ENCODE assay signal across 8 cellular contexts in the genomic region with DNA sequence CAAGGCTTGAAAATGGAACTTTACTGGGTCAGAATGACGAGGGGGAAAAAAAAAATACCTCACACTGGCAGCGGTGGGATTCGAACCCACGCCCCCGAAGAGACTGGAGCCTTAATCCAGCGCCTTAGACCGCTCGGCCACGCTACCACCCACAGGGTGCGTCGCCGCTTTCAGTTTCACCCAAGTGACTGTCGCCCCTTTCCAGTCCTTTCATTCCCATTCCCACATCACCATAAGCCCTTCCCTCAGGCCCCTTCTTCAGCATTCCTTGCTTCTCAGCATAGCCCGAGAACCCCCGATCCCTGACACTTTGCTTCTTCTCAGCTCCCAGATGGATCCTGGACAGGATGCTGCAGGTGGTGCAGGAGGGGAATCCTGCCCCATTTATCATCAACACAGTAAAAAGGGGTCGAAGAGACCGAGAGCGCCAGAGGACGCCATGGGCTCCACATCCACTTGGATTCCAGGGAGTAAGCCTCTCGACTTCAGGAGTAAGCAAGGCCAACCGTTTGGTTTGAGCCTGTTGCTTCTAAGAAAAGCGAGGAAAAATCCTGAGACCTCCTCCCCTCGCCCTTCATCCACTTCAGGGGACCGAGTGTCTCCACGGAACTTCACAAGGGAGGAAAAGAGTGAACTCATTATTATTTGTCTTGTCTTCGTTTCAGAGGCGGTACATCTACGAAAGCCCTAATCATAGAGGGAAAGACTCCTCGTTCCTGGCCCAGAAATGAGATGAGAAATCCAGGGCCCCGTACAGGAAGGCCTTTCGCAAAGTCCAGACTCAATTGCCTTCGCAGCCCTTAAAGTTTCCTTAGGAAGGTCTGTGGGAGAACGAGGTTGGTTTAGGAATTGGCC. TPM values are rescaled to one million over a fixed set of nuclear protein-coding genes. Genes with fewer than 3 reads are reported as not detected.
A peak's percentile ranks its signal among the peaks of the same experiment; 100 is the strongest.
DNase-seq lines count a peak whose midpoint lies in the region; ATAC-seq and TF ChIP-seq lines count a peak whose summit lies in the region.

No MANE protein-coding gene starts in this region.

- TF ChIP-seq CTCF in CD8-positive, alpha-beta T cell (IDR thresholded peaks at IDR 0.05): no peak
- TF ChIP-seq CTCF in neutrophil (IDR thresholded peaks at IDR 0.05) (no peak), thoracic aorta (IDR thresholded peaks at IDR 0.05) (no peak)

- intact Hi-C loops in CD8-positive, alpha-beta T cell (cut with DNase I, micrococcal nuclease): loop anchor here (1.0 to 5.0 kb wide), 8 partner anchors 38 to 1796 kb away; a partner anchor contains a TSS

- peak; percentile 1 for ATAC-seq in CD8-positive, alpha-beta T cell
- no peak for ATAC-seq in thoracic aorta (ENCODE audit: insufficient number of reproducible peaks, low FRiP score, low read depth)

- no peaks in the 10 kb centered on the region for H3K27me3 Mint-ChIP-seq in CD8-positive, alpha-beta T cell (ENCODE audit: low read depth)
- H3K27me3 Mint-ChIP-seq in activated naive CD4-positive, alpha-beta T cell treated with anti-CD3 and anti-CD28 coated beads, Interleukin-2, amount 10 ng/mL, durations not matched to agents 7 days and 5 days: peaks cover 4% of the 10 kb centered on the region

- no peaks in the 10 kb centered on the region for H3K9me3 ChIP-seq in CD8-positive, alpha-beta T cell (ENCODE audit: low read length)
- H3K9me3 ChIP-seq in HUES64 (ENCODE audit: insufficient read depth, low read depth, low read length): no peaks in the 10 kb centered on the region
- no peaks in the 10 kb centered on the region for H3K9me3 ChIP-seq in neutrophil
- no peaks in the 10 kb centered on the region for H3K9me3 ChIP-seq in thoracic aorta

- WGBS in HUES64: 1% methylated on average over 32 of the region's 33 CpGs

- POLR2A ChIA-PET in CD8-positive, alpha-beta T cell (lab: Charles Lee): no interaction called here

- DNase-seq in CD8-positive, alpha-beta T cell: peak in 6 of 7 experiments; percentile 26 to 73 (median 48)
- DNase-seq in RPMI7951 (ENCODE audit: low read depth) (peak; percentile 80), globus pallidus (ENCODE audit: low spot score) (peak; percentile 75), thoracic aorta (ENCODE audit: low spot score) (no peak), cortex of kidney (lab: John Stamatoyannopoulos, UW) (no peak)
- DNase-seq in activated naive CD4-positive, alpha-beta T cell treated with anti-CD3 and anti-CD28 coated beads, Interleukin-2, amount 10 ng/mL, durations not matched to agents 7 days and 5 days: peak; percentile 64

- no peaks in the 10 kb centered on the region for H3K9me3 Mint-ChIP-seq in CD8-positive, alpha-beta T cell
- H3K9me3 Mint-ChIP-seq in activated naive CD4-positive, alpha-beta T cell treated with anti-CD3 and anti-CD28 coated beads, Interleukin-2, amount 10 ng/mL, durations not matched to agents 7 days and 5 days: no peaks in the 10 kb centered on the region

- H3K36me3 Mint-ChIP-seq in CD8-positive, alpha-beta T cell: peaks cover 8% of the 10 kb centered on the region
- no peaks in the 10 kb centered on the region for H3K36me3 Mint-ChIP-seq in activated naive CD4-positive, alpha-beta T cell treated with anti-CD3 and anti-CD28 coated beads, Interleukin-2, amount 10 ng/mL, durations not matched to agents 7 days and 5 days

- peak overlapping the region; percentile 64; the same call in 1 of the 2 replicates for H3K9ac ChIP-seq in HUES64 (ENCODE audit: low read depth, low read length)

- H3K4me3 Mint-ChIP-seq in CD8-positive, alpha-beta T cell: peak overlapping the region; percentile 84
- peak overlapping the region; percentile 70 for H3K4me3 Mint-ChIP-seq in activated naive CD4-positive, alpha-beta T cell treated with anti-CD3 and anti-CD28 coated beads, Interleukin-2, amount 10 ng/mL, durations not matched to agents 7 days and 5 days

- H3K4me1 ChIP-seq in CD8-positive, alpha-beta T cell (ENCODE audit: insufficient read depth, low read length): peaks cover 34% of the 10 kb centered on the region
- peaks cover 6% of the 10 kb centered on the region; the same call in 1 of the 2 replicates for H3K4me1 ChIP-seq in HUES64 (ENCODE audit: insufficient read depth, low read length)
- peaks cover 60 to 63% of the 10 kb centered on the region in 2 experiments for H3K4me1 ChIP-seq in neutrophil (ENCODE audit: control insufficient read depth in 1 of 2, insufficient read depth in 1 of 2, low read depth in 1 of 2, low read length in 1 of 2)
- H3K4me1 ChIP-seq in thoracic aorta (ENCODE audit: control insufficient read depth in 1 of 2, low read depth in 2 of 2): peaks cover 6 to 7% of the 10 kb centered on the region in 2 donors

- H3K27ac Mint-ChIP-seq in CD8-positive, alpha-beta T cell: peak overlapping the region; percentile 87
- peak overlapping the region; percentile 87 for H3K27ac Mint-ChIP-seq in activated naive CD4-positive, alpha-beta T cell treated with anti-CD3 and anti-CD28 coated beads, Interleukin-2, amount 10 ng/mL, durations not matched to agents 7 days and 5 days

- H3K4me3 ChIP-seq in CD8-positive, alpha-beta T cell (ENCODE audit: low read depth, low read length): peak overlapping the region; percentile 65
- H3K4me3 ChIP-seq in HUES64 (ENCODE audit: low read length) (peak overlapping the region; percentile 80), neutrophil (ENCODE audit: low read depth in 1 of 2, low read length in 1 of 2) (peak overlapping the region; percentile 45 to 54), thoracic aorta (peak overlapping the region; percentile 86)

- H3K4me1 Mint-ChIP-seq in CD8-positive, alpha-beta T cell (ENCODE audit: low read depth): peaks cover 43% of the 10 kb centered on the region
- H3K4me1 Mint-ChIP-seq in activated naive CD4-positive, alpha-beta T cell treated with anti-CD3 and anti-CD28 coated beads, Interleukin-2, amount 10 ng/mL, durations not matched to agents 7 days and 5 days: peaks cover 52% of the 10 kb centered on the region

- CTCF ChIA-PET in CD8-positive, alpha-beta T cell (lab: Charles Lee): no interaction called here
- CTCF ChIA-PET in activated naive CD4-positive, alpha-beta T cell treated with anti-CD3 and anti-CD28 coated beads, Interleukin-2, amount 10 ng/mL, durations not matched to agents 7 days and 5 days (lab: Charles Lee): interaction anchor here (1.2 kb wide), 1 partner anchor 42 kb away, joined by 3 read pairs; no protein-coding TSS in a partner anchor

- H3K36me3 ChIP-seq in CD8-positive, alpha-beta T cell (ENCODE audit: insufficient read depth, low read length): no peaks in the 10 kb centered on the region
- H3K36me3 ChIP-seq in HUES64 (ENCODE audit: insufficient read depth, low read length) (no peaks in the 10 kb centered on the region), neutrophil (no peaks in the 10 kb centered on the region), thoracic aorta (no peaks in the 10 kb centered on the region)

- no peaks in the 10 kb centered on the region for H3K27me3 ChIP-seq in CD8-positive, alpha-beta T cell (ENCODE audit: insufficient read depth, low read length)
- H3K27me3 ChIP-seq in HUES64 (ENCODE audit: insufficient read depth, low read length): no peaks in the 10 kb centered on the region
- no peaks in the 10 kb centered on the region for H3K27me3 ChIP-seq in neutrophil
- H3K27me3 ChIP-seq in thoracic aorta (replicated peaks; ENCODE audit: insufficient read depth): no peaks in the 10 kb centered on the region

- H3K27ac ChIP-seq in CD8-positive, alpha-beta T cell (ENCODE audit: low read depth, low read length): peak overlapping the region; percentile 51
- H3K27ac ChIP-seq in HUES64 (ENCODE audit: low read depth, low read length) (no peak overlapping the region), neutrophil (peak overlapping the region; percentile 62), thoracic aorta (peak overlapping the region; percentile 78 to 84)

RNA-seq across cellular contexts. Expression of a gene that starts 20.0 kb away (rescaled TPM):
- 1 to 10 TPM; 7.8 to 9.4 TPM for total RNA-seq in CD8-positive, alpha-beta T cell
- polyA plus RNA-seq in HUES64 (2013, experiment 1 of 2): 53.2 TPM
- polyA plus RNA-seq in HUES64 (2013, experiment 2 of 2): 44.4 TPM
- total RNA-seq in RPMI7951 (2014; rRNA removed; shearing (Covaris generic)): 47.3 and 62.2 TPM in 2 replicates
- total RNA-seq in thoracic aorta: 10 to 100 TPM; 61.9 to 86.2 TPM

Comparison
In these comparisons a context has a peak if more than half of its experiments do, and no peak if none do; other contexts are left out.
1. DNase-seq: peak in CD8-positive, alpha-beta T cell (6 of 7), RPMI7951 (single experiment), activated naive CD4-positive, alpha-beta T cell treated with anti-CD3 and anti-CD28 coated beads, Interleukin-2, amount 10 ng/mL, durations not matched to agents 7 days and 5 days (single experiment) and globus pallidus (single experiment); none in thoracic aorta (single experiment) and cortex of kidney (single experiment).
2. Peak in every context shown above with its lines, with median percentiles within 50 percentile points of each other: H3K4me3 ChIP-seq.